In the genomic region with DNA sequence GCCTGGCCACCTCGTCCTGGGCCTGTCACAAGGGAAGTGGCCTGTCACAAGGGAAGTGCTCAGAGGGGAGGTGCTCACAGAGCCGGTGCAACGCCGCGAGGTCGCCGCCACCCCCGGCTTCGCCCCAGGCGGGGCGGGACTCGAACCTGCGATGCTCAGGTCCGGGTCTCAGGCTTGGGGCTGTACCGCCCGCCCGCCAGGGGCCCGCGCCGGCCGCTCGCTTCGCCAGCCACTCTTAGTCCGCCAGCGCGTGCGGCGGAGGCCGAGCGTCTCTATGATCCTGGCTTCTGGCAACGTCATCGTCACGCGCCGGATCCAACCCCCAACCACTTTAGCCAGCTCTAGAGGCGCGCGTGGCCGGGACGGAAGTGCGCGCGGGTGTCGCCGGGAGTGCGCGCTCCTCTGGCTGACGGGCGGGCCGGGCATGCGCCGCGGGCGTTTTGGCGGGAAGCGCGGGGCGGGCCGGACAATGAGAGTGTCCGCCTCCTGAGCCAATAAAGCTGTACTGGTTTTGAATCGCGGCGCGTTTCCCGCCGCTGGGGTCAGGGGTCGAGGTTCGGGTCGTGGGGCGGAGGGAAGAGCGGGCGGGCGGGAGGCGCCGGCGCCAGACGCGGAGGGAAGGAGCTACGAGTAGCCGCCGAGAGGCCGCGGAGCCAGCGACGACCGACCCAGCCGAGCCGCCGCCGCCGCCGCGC, we compare ENCODE assay signal across 8 cellular contexts. TPM values are rescaled to one million over a fixed set of nuclear protein-coding genes. Genes with fewer than 3 reads are reported as not detected.
DNase-seq lines count a peak whose midpoint lies in the region; ATAC-seq and TF ChIP-seq lines count a peak whose summit lies in the region.

A gene with protein sequence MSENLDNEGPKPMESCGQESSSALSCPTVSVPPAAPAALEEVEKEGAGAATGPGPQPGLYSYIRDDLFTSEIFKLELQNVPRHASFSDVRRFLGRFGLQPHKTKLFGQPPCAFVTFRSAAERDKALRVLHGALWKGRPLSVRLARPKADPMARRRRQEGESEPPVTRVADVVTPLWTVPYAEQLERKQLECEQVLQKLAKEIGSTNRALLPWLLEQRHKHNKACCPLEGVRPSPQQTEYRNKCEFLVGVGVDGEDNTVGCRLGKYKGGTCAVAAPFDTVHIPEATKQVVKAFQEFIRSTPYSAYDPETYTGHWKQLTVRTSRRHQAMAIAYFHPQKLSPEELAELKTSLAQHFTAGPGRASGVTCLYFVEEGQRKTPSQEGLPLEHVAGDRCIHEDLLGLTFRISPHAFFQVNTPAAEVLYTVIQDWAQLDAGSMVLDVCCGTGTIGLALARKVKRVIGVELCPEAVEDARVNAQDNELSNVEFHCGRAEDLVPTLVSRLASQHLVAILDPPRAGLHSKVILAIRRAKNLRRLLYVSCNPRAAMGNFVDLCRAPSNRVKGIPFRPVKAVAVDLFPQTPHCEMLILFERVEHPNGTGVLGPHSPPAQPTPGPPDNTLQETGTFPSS (minus strand): TSS at position 276 of the 695 bp plus-strand sequence. CDS start 320 bp downstream, outside the sequence.

- H3K4me3 ChIP-seq in RWPE2 (ENCODE audit: severe bottlenecking): peak within 1 kb of the TSS; percentile 96
- peak within 1 kb of the TSS; percentile 98 for H3K4me3 ChIP-seq in fibroblast of the aortic adventitia (ENCODE audit: low read depth, low read length)

- H3K27ac Mint-ChIP-seq in nephron progenitor cell: peak within 1 kb of the TSS; percentile 87
- H3K27ac Mint-ChIP-seq in stimulated activated naive CD8-positive, alpha-beta T cell treated with anti-CD3 and anti-CD28 coated beads, Interleukin-15, amount 100 ng/mL, for 72 hours: peak within 1 kb of the TSS; percentile 98 to 99

- H3K4me1 Mint-ChIP-seq in nephron progenitor cell: peaks cover 38% of the 10 kb centered on the region
- peaks cover 85% of the 10 kb centered on the region for H3K4me1 Mint-ChIP-seq in stimulated activated naive CD8-positive, alpha-beta T cell treated with anti-CD3 and anti-CD28 coated beads, Interleukin-15, amount 100 ng/mL, for 72 hours

- no peaks in the 10 kb centered on the region for H3K27me3 Mint-ChIP-seq in nephron progenitor cell (ENCODE audit: low read depth, poor library complexity)
- H3K27me3 Mint-ChIP-seq in stimulated activated naive CD8-positive, alpha-beta T cell treated with anti-CD3 and anti-CD28 coated beads, Interleukin-15, amount 100 ng/mL, for 72 hours: no peaks in the 10 kb centered on the region

- peak; percentile 75 for ATAC-seq in RWPE2 (ENCODE audit: low read depth)
- ATAC-seq in stimulated activated naive CD8-positive, alpha-beta T cell treated with anti-CD3 and anti-CD28 coated beads, Interleukin-15, amount 100 ng/mL, for 72 hours: peak; percentile 85

- no peaks in the 10 kb centered on the region for H3K9me3 Mint-ChIP-seq in nephron progenitor cell
- no peaks in the 10 kb centered on the region for H3K9me3 Mint-ChIP-seq in stimulated activated naive CD8-positive, alpha-beta T cell treated with anti-CD3 and anti-CD28 coated beads, Interleukin-15, amount 100 ng/mL, for 72 hours

- peak within 1 kb of the TSS; percentile 80 for H3K27ac ChIP-seq in RWPE2 (ENCODE audit: poor library complexity, severe bottlenecking)

- DNase-seq in EL (peak; percentile 97), H4 (ENCODE audit: low spot score) (peak; percentile 91), LoVo (ENCODE audit: low spot score) (peak; percentile 96), RWPE2 (ENCODE audit: low spot score) (peak; percentile 93), fibroblast of the aortic adventitia (ENCODE audit: low read depth) (peak; percentile 98), nephron progenitor cell (peak; percentile 97)
- DNase-seq in activated T-helper 9 cell treated with anti-CD3 and anti-CD28 coated beads, Interleukin-2, amount 50 U/mL, for 16 hours (ENCODE audit: low read depth): peak; percentile 96
- DNase-seq in stimulated activated naive CD8-positive, alpha-beta T cell treated with anti-CD3 and anti-CD28 coated beads, Interleukin-15, amount 100 ng/mL, for 72 hours: peak; percentile 98

- no peaks in the 10 kb centered on the region for H3K27me3 ChIP-seq in RWPE2 (ENCODE audit: insufficient read depth, poor library complexity, severe bottlenecking)

- TF ChIP-seq CTCF in RWPE2 (IDR thresholded peaks at IDR 0.05; ENCODE audit: poor library complexity, severe bottlenecking) (peak; percentile 29), fibroblast of the aortic adventitia (IDR thresholded peaks at IDR 0.05; ENCODE audit: insufficient read depth, low read length) (no peak), nephron progenitor cell (IDR thresholded peaks at IDR 0.05) (no peak)

- no peaks in the 10 kb centered on the region for H3K4me1 ChIP-seq in RWPE2 (ENCODE audit: insufficient read depth, poor library complexity, severe bottlenecking)

- peaks cover 72% of the 10 kb centered on the region for H3K36me3 ChIP-seq in RWPE2 (ENCODE audit: low read depth)

- H3K4me3 Mint-ChIP-seq in nephron progenitor cell: peak within 1 kb of the TSS; percentile 89
- peak within 1 kb of the TSS; percentile 92 to 97 for H3K4me3 Mint-ChIP-seq in stimulated activated naive CD8-positive, alpha-beta T cell treated with anti-CD3 and anti-CD28 coated beads, Interleukin-15, amount 100 ng/mL, for 72 hours

- H3K9me3 ChIP-seq in RWPE2 (ENCODE audit: severe bottlenecking): no peaks in the 10 kb centered on the region

- peaks cover 39% of the 10 kb centered on the region for H3K36me3 Mint-ChIP-seq in nephron progenitor cell (ENCODE audit: low read depth)

RNA-seq across cellular contexts. Expression of the gene that starts here (rescaled TPM):
- total RNA-seq in H4 (2014; rRNA removed; shearing (Covaris generic)): 12.2 and 16.6 TPM in 2 replicates
- total RNA-seq in fibroblast of the aortic adventitia (ENCODE audit: low replicate concordance): 18.4 and 28.7 TPM in 2 replicates

Comparison
In these comparisons a context has a peak if more than half of its experiments do, and no peak if none do; other contexts are left out.
1. Peak in every context shown above with its lines: DNase-seq, ATAC-seq, H3K4me3 ChIP-seq and H3K27ac ChIP-seq.